Comparison of ENCODE assay signal across 31 cellular contexts in genomic region chr12:33370318-33370717, GRCh38.
"Had no signal": no experiment of that assay in that cellular context is flagged by ENCODE, and none has a peak within 500 bp of the region (broad histone marks: within the 10 kb centered on the region; RNA-seq: fewer than 3 reads in every experiment).

No MANE protein-coding gene starts in this region.

- H3K4me3 ChIP-seq: adrenal gland, ascending aorta, body of pancreas, breast epithelium, cardiac muscle cell had no signal

- H3K9me3 ChIP-seq: adrenal gland, ascending aorta, body of pancreas, breast epithelium had no signal

- H3K27me3 ChIP-seq: adrenal gland, ascending aorta, body of pancreas, brain microvascular endothelial cell, breast epithelium, cardiac muscle cell had no signal

- DNase-seq: activated effector memory CD4-positive, alpha-beta T cell treated with anti-CD3 and anti-CD28 coated beads, Interleukin-2, amount 50 U/mL, for 16 hours; activated effector memory CD4-positive, alpha-beta T cell treated with Interleukin-2 at 50 U/mL for 16 hours; activated gamma-delta T cell; activated gamma-delta T cell treated with Interleukin-2 at 50 U/mL for 16 hours; activated naive CD4-positive, alpha-beta T cell; activated naive CD4-positive, alpha-beta T cell treated with anti-CD3 and anti-CD28 coated beads for 36 hours; activated naive CD4-positive, alpha-beta T cell treated with anti-CD3 and anti-CD28 coated beads, Interleukin-2, amount 10 ng/mL, durations not matched to agents 7 days and 5 days; activated naive CD4-positive, alpha-beta T cell treated with anti-CD3 and anti-CD28 coated beads, Interleukin-2, amount 50 U/mL, for 16 hours; activated naive CD4-positive, alpha-beta T cell treated with Interleukin-2 at 50 U/mL for 16 hours; activated naive CD8-positive, alpha-beta T cell treated with anti-CD3 and anti-CD28 coated beads for 36 hours; activated naive CD8-positive, alpha-beta T cell treated with anti-CD3 and anti-CD28 coated beads, Interleukin-2, amount 10 ng/mL, durations not matched to agents 7 days and 5 days; activated naive CD8-positive, alpha-beta T cell treated with anti-CD3 and anti-CD28 coated beads, Interleukin-2, amount 50 U/mL, for 24 hours; activated T-cell treated with anti-CD3 and anti-CD28 coated beads, Interleukin-2, amount 50 U/mL, for 24 hours; activated T-cell treated with anti-CD3 and anti-CD28 coated beads, Interleukin-2, amount 50 U/mL, for 4 hours; activated T-cell treated with anti-CD3 and anti-CD28 coated beads, Interleukin-2, amount 50 U/mL, for 48 hours; activated T-cell treated with anti-CD3 and anti-CD28 coated beads, Interleukin-2, amount 50 U/mL, for 72 hours; adrenal gland; amniotic stem cell; amygdala; anterior cingulate cortex; aorta; body of pancreas; brain microvascular endothelial cell; caudate nucleus; central memory CD4-positive, alpha-beta T cell; cerebellar nuclear complex had no signal

- H3K4me1 ChIP-seq: adrenal gland, ascending aorta, body of pancreas, breast epithelium had no signal

- H3K36me3 ChIP-seq: adrenal gland, ascending aorta, brain microvascular endothelial cell, breast epithelium, cardiac muscle cell had no signal

- H3K27ac ChIP-seq: adrenal gland, ascending aorta, body of pancreas, brain microvascular endothelial cell, breast epithelium, cardiac muscle cell had no signal

- ATAC-seq: activated naive CD4-positive, alpha-beta T cell treated with anti-CD3 and anti-CD28 coated beads, Interleukin-2, amount 50 U/mL, for 72 hours; activated naive CD8-positive, alpha-beta T cell treated with anti-CD3 and anti-CD28 coated beads, Interleukin-2, amount 50 U/mL, for 24 hours; activated T-cell treated with anti-CD3 and anti-CD28 coated beads, Interleukin-2, amount 50 U/mL, for 4 hours; activated T-cell treated with anti-CD3 and anti-CD28 coated beads, Interleukin-2, amount 50 U/mL, for 72 hours; activated T-helper 17 cell treated with anti-CD3 and anti-CD28 coated beads, Interleukin-2, amount 50 U/mL, for 72 hours; body of pancreas had no signal
